ENCODE assay signal across 8 cellular contexts in genomic region chr5:115601709-115602584, GRCh38. TPM values are rescaled to one million over a fixed set of nuclear protein-coding genes. Genes with fewer than 3 reads are reported as not detected.
A peak's percentile ranks its signal among the peaks of the same experiment; 100 is the strongest.
DNase-seq lines count a peak whose midpoint lies in the region; ATAC-seq and TF ChIP-seq lines count a peak whose summit lies in the region.

A gene with protein sequence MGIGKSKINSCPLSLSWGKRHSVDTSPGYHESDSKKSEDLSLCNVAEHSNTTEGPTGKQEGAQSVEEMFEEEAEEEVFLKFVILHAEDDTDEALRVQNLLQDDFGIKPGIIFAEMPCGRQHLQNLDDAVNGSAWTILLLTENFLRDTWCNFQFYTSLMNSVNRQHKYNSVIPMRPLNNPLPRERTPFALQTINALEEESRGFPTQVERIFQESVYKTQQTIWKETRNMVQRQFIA (minus strand): TSS chr5:115602479. CDS start chr5:115581256, 21,223 bp downstream.

- peak; percentile 56 for TF ChIP-seq CTCF in chondrocyte (IDR thresholded peaks at IDR 0.05)

- H3K27me3 Mint-ChIP-seq in chondrocyte (ENCODE audit: low read depth), result no peaks in the 10 kb centered on the region

- DNase-seq in ELR (ENCODE audit: low read depth), result peak; percentile 83
- DNase-seq in HUDEP-2 (lab: John Stamatoyannopoulos, UW; ENCODE audit: unreplicated experiment in 76 of 76), result peak in 68 of 76 experiments; percentile 4 to 71 (median 40)
- DNase-seq in activated CD4-positive, CD25-positive, alpha-beta regulatory T cell (lab: John Stamatoyannopoulos, UW), result peak; percentile 16 to 32 (median 28)
- peak; percentile 87 for DNase-seq in chondrocyte (ENCODE audit: low spot score)
- peak; percentile 74 for DNase-seq in left lobe of liver (ENCODE audit: low spot score)
- peak; percentile 46 to 51 for DNase-seq in stimulated activated CD4-positive, alpha-beta T cell treated with anti-CD3 and anti-CD28 coated beads, Interleukin-2, amount 100 ng/mL, for 48 hours
- no peak for DNase-seq in NCI-H510A (lab: John Stamatoyannopoulos, UW)

- H3K36me3 Mint-ChIP-seq in chondrocyte (ENCODE audit: low read depth), result peaks cover 2% of the 10 kb centered on the region

- H3K9me3 Mint-ChIP-seq in chondrocyte (ENCODE audit: low read depth), result no peaks in the 10 kb centered on the region

- ATAC-seq in GM21423 (IDR thresholded peaks at IDR 0.05; ENCODE audit: unreplicated experiment), result peak; percentile 77
- ATAC-seq in left lobe of liver, result peak; percentile 88

- H3K4me3 Mint-ChIP-seq in chondrocyte (ENCODE audit: unreplicated experiment), result peak within 1 kb of the TSS; percentile 70

- H3K4me1 Mint-ChIP-seq in chondrocyte (ENCODE audit: low read depth), result peaks cover 36% of the 10 kb centered on the region

- peak within 1 kb of the TSS; percentile 90 for H3K27ac Mint-ChIP-seq in chondrocyte (ENCODE audit: unreplicated experiment)

RNA-seq across cellular contexts. Expression of the gene that starts here (rescaled TPM):
- 3.2 to 4.7 TPM (median 4.0 TPM) in 3 replicates for total RNA-seq in chondrocyte
- total RNA-seq in left lobe of liver, result 2.1 TPM
